11 cellular contexts compared by ENCODE assay signal in genomic region chr20:36728986-36729385, GRCh38. TPM values are rescaled to one million over a fixed set of nuclear protein-coding genes. Genes with fewer than 3 reads are reported as not detected.
DNase-seq lines count a peak whose midpoint lies in the region; ATAC-seq and TF ChIP-seq lines count a peak whose summit lies in the region.
"Had no signal": no experiment of that assay in that cellular context is flagged by ENCODE, and none has a peak within 500 bp of the region (broad histone marks: within the 10 kb centered on the region; RNA-seq: fewer than 3 reads in every experiment).

No MANE protein-coding gene starts in this region.

- intact Hi-C loops in Calu3 (cut with micrococcal nuclease; ENCODE audit: unreplicated experiment), result no loop called here

- TF ChIP-seq CTCF in Calu3 (IDR thresholded peaks at IDR 0.05; ENCODE audit: unreplicated experiment) (peak; percentile 34), GM13976 (IDR thresholded peaks at IDR 0.05; ENCODE audit: borderline replicate concordance, control extremely low read depth, extremely low read depth, insufficient read depth, missing control alignments) (no peak), RWPE2 (IDR thresholded peaks at IDR 0.05; ENCODE audit: poor library complexity, severe bottlenecking) (peak; percentile 55)

- no peak overlapping the region for H3K4me3 ChIP-seq in RWPE2 (ENCODE audit: severe bottlenecking)
- H3K4me3 ChIP-seq: cardiac muscle cell had no signal

- no peaks in the 10 kb centered on the region for H3K36me3 ChIP-seq in RWPE2 (ENCODE audit: low read depth)
- H3K36me3 ChIP-seq: cardiac muscle cell had no signal

- peak; percentile 21 for DNase-seq in Calu3
- DNase-seq in GM13976 (ENCODE audit: low spot score), result peak; percentile 35
- no peak for DNase-seq in RWPE2 (ENCODE audit: low spot score)
- DNase-seq in glomerular visceral epithelial cell (ENCODE audit: extremely low spot score), result peak; percentile 50
- no peak for DNase-seq in hypothalamus (lab: John Stamatoyannopoulos, UW)
- DNase-seq in mucosa of gallbladder (ENCODE audit: low spot score), result no peak
- DNase-seq: T-helper 9 cell had no signal

- H3K27me3 Mint-ChIP-seq in Calu3 (ENCODE audit: unreplicated experiment), result no peaks in the 10 kb centered on the region
- H3K27me3 Mint-ChIP-seq: progenitor cell of endocrine pancreas had no signal

- H3K9me3 ChIP-seq in RWPE2 (ENCODE audit: severe bottlenecking), result no peaks in the 10 kb centered on the region

- BruUV-seq in Calu3 (replicated peaks; lab: Mats Ljungman, UMichigan), result no TSS peak

- H3K27me3 ChIP-seq in RWPE2 (ENCODE audit: insufficient read depth, poor library complexity, severe bottlenecking), result no peaks in the 10 kb centered on the region
- H3K27me3 ChIP-seq: cardiac muscle cell had no signal

- no peak overlapping the region for H3K4me3 Mint-ChIP-seq in Calu3 (ENCODE audit: low read depth, unreplicated experiment)

- peaks cover 9% of the 10 kb centered on the region for H3K4me1 ChIP-seq in RWPE2 (ENCODE audit: insufficient read depth, poor library complexity, severe bottlenecking)

- ATAC-seq in RWPE2 (ENCODE audit: low read depth) (peak; percentile 68), GM18870 (IDR thresholded peaks at IDR 0.05; ENCODE audit: unreplicated experiment) (no peak), HG03097 (IDR thresholded peaks at IDR 0.05; ENCODE audit: low FRiP score, unreplicated experiment) (no peak)

- no peak overlapping the region for H3K27ac ChIP-seq in RWPE2 (ENCODE audit: poor library complexity, severe bottlenecking)
- H3K27ac ChIP-seq: cardiac muscle cell had no signal

- peaks cover 3% of the 10 kb centered on the region for H3K4me1 Mint-ChIP-seq in Calu3 (ENCODE audit: low read depth, unreplicated experiment)

- no peaks in the 10 kb centered on the region for H3K9me3 Mint-ChIP-seq in Calu3 (ENCODE audit: low read depth, unreplicated experiment)

- CTCF ChIA-PET in Calu3 (lab: Charles Lee), result interaction anchor here (0.6 to 1.5 kb wide), 8 partner anchors 8 to 223 kb away, joined by 3 to 11 read pairs (median 4); partner anchors contain the start of gene RAB5IF

- in situ Hi-C loops in GM13976 (cut with MboI; ENCODE audit: low sequenced_read_pairs, unreplicated experiment), result no loop called here

- H3K36me3 Mint-ChIP-seq in Calu3 (ENCODE audit: insufficient read depth, unreplicated experiment), result no peaks in the 10 kb centered on the region

- H3K27ac Mint-ChIP-seq in Calu3 (ENCODE audit: unreplicated experiment), result no peak overlapping the region
- H3K27ac Mint-ChIP-seq: progenitor cell of endocrine pancreas had no signal

RNA-seq across cellular contexts. Expression of gene NDRG3, which starts 16.9 kb away (rescaled TPM):
- 16.6 and 18.0 TPM in 2 replicates for total RNA-seq in Calu3 (2022)
- total RNA-seq in mucosa of gallbladder, result 27.7 TPM

RNA-seq across cellular contexts. Expression of gene DSN1, which starts 44.6 kb away (rescaled TPM):
- total RNA-seq in Calu3 (2022) (36.7 and 42.5 TPM in 2 replicates), mucosa of gallbladder (8.7 TPM)

Comparison
In these comparisons a context has a peak if more than half of its experiments do, and no peak if none do; other contexts are left out.
1. DNase-seq: peak in Calu3 (single experiment), GM13976 (single experiment) and glomerular visceral epithelial cell (single experiment); none in RWPE2 (single experiment), hypothalamus (0 of 51) and mucosa of gallbladder (single experiment).